In genomic region chr7:77409005-77409738, GRCh38 we compare ENCODE assay signal across 16 cellular contexts. TPM values are rescaled to one million over a fixed set of nuclear protein-coding genes. Genes with fewer than 3 reads are reported as not detected.
DNase-seq lines count a peak whose midpoint lies in the region; ATAC-seq and TF ChIP-seq lines count a peak whose summit lies in the region.
"Had no signal": no experiment of that assay in that cellular context is flagged by ENCODE, and none has a peak within 500 bp of the region (broad histone marks: within the 10 kb centered on the region; RNA-seq: fewer than 3 reads in every experiment).

No MANE protein-coding gene starts in this region.

- no peaks in the 10 kb centered on the region for H3K4me1 Mint-ChIP-seq in type B pancreatic cell (ENCODE audit: unreplicated experiment)

- TF ChIP-seq CTCF in HL-60 (IDR thresholded peaks at IDR 0.05; ENCODE audit: insufficient read depth, low read length): no peak
- no peak for TF ChIP-seq CTCF in astrocyte of the spinal cord (IDR thresholded peaks at IDR 0.05; ENCODE audit: low read depth, low read length)
- TF ChIP-seq CTCF in type B pancreatic cell (conservative IDR thresholded peaks at IDR 0.05): no peak

- no peaks in the 10 kb centered on the region for H3K9me3 Mint-ChIP-seq in type B pancreatic cell
- H3K9me3 Mint-ChIP-seq: activated T-helper 1 cell treated with anti-CD3 and anti-CD28 coated beads, Interleukin-12 subunit alpha, Interleukin-12 subunit beta, Interleukin-2, Interleukin-4 antibody, amounts not matched to agents 30 ng/mL and 10 ng/mL and 1 ng/mL, durations not matched to agents 14 hours and 24 hours and 36 hours; central memory CD8-positive, alpha-beta T cell had no signal

- H3K4me3 ChIP-seq in HL-60 (replicated peaks; ENCODE audit: insufficient read depth, low read length) (no peak overlapping the region), astrocyte of the spinal cord (ENCODE audit: low read depth, low read length) (no peak overlapping the region)

- peak overlapping the region; percentile 51 for H3K27ac Mint-ChIP-seq in type B pancreatic cell
- H3K27ac Mint-ChIP-seq: activated T-helper 1 cell treated with anti-CD3 and anti-CD28 coated beads, Interleukin-12 subunit alpha, Interleukin-12 subunit beta, Interleukin-2, Interleukin-4 antibody, amounts not matched to agents 30 ng/mL and 10 ng/mL and 1 ng/mL, durations not matched to agents 14 hours and 24 hours and 36 hours had no signal

- peaks cover 8% of the 10 kb centered on the region for H3K27me3 Mint-ChIP-seq in type B pancreatic cell
- H3K27me3 Mint-ChIP-seq: central memory CD8-positive, alpha-beta T cell had no signal

- no peaks in the 10 kb centered on the region for H3K36me3 Mint-ChIP-seq in type B pancreatic cell

- no peaks in the 10 kb centered on the region for H3K27me3 ChIP-seq in HL-60 (ENCODE audit: insufficient read depth, poor library complexity, severe bottlenecking)

- no peak overlapping the region for H3K4me3 Mint-ChIP-seq in type B pancreatic cell
- H3K4me3 Mint-ChIP-seq: activated T-helper 1 cell treated with anti-CD3 and anti-CD28 coated beads, Interleukin-12 subunit alpha, Interleukin-12 subunit beta, Interleukin-2, Interleukin-4 antibody, amounts not matched to agents 30 ng/mL and 10 ng/mL and 1 ng/mL, durations not matched to agents 14 hours and 24 hours and 36 hours; central memory CD8-positive, alpha-beta T cell had no signal

- DNase-seq in HL-60 (ENCODE audit: low read depth in 1 of 2, low spot score in 1 of 2) (no peak), astrocyte of the spinal cord (ENCODE audit: low read depth, low spot score) (peak; percentile 73), kidney tubule cell (ENCODE audit: low spot score) (peak; percentile 76), type B pancreatic cell (ENCODE audit: extremely low spot score, unreplicated experiment) (no peak), NCI-H524 treated with DMSO at 0.1 percent for 48 hours (lab: John Stamatoyannopoulos, UW) (no peak), NCI-H1092 treated with DMSO at 0.1 percent for 48 hours (lab: John Stamatoyannopoulos, UW) (no peak)
- DNase-seq: activated CD4-positive, alpha-beta T cell treated with anti-CD3 and anti-CD28 coated beads for 1 hour; foreskin melanocyte; kidney; MM.1S; NCI-H446 treated with DMSO at 0.1 percent for 48 hours; nucleus accumbens had no signal

- ATAC-seq in GM21423 (IDR thresholded peaks at IDR 0.05; ENCODE audit: unreplicated experiment): no peak
- ATAC-seq in HG03095 (IDR thresholded peaks at IDR 0.05; ENCODE audit: unreplicated experiment): no peak

- H3K27ac ChIP-seq in HL-60 (replicated peaks): peak overlapping the region; percentile 83

- in situ Hi-C loops in astrocyte of the spinal cord (cut with HindIII; ENCODE audit: low sequenced_read_pairs): no loop called here

RNA-seq across cellular contexts. Expression of gene GSAP, which starts 7.0 kb away (rescaled TPM):
- 5.0 and 6.1 TPM in 2 replicates for total RNA-seq in type B pancreatic cell (ENCODE audit: low replicate concordance)

Comparison
In these comparisons a context has a peak if more than half of its experiments do, and no peak if none do; other contexts are left out.
1. DNase-seq: peak in astrocyte of the spinal cord (single experiment) and kidney tubule cell (single experiment); none in HL-60 (0 of 2), type B pancreatic cell (single experiment), NCI-H524 treated with DMSO at 0.1 percent for 48 hours (single experiment) and NCI-H1092 treated with DMSO at 0.1 percent for 48 hours (single experiment).